2 cellular contexts compared by ENCODE assay signal in the genomic region with DNA sequence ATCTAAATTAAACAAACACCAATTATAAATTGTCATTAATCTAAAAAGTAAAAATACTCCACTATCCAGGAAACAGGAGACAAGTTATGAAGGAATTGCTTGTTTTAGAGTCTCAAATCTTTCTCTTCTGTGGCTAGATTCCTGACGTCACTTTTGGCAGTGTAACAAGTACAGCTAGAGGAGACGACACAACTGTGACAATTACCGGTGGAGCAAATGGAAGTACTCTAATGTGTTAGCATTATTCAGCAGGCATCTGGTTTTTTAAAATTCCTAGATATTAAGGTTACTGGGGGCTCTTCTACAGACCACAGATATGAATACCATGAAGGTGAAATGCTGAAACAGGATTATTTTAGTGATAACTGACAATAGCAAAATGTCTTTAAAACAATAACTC.
TF ChIP-seq lines count a peak whose summit lies in the region.

No MANE protein-coding gene starts in this region.

TF ChIP-seq in SK-N-SH, 30 proteins besides CTCF, POLR2A, EP300 and RAD21:
- no peak for TF ChIP-seq EZH2phosphoT487 (IDR thresholded peaks at IDR 0.05; ENCODE audit: borderline replicate concordance, low read depth)
- peak; percentile 6 for TF ChIP-seq CHD2 (IDR thresholded peaks at IDR 0.05; ENCODE audit: low read length, partially characterized antibody)
- TF ChIP-seq RCOR1 (IDR thresholded peaks at IDR 0.05; ENCODE audit: low read length) = peak; percentile 37

TF ChIP-seq in SK-N-SH treated with all-trans-retinoic acid at 6 μM for 48 hours, 23 proteins besides CTCF, POLR2A, EP300 and RAD21:
- TF ChIP-seq ZNF565 (CRISPR knock-in tag; conservative IDR thresholded peaks at IDR 0.05; ENCODE audit: low read depth) = no peak
- TF ChIP-seq TCF4 (CRISPR knock-in tag; IDR thresholded peaks at IDR 0.05; ENCODE audit: borderline replicate concordance) = no peak
- TF ChIP-seq SNAI2 (CRISPR knock-in tag; IDR thresholded peaks at IDR 0.05) = no peak
- TF ChIP-seq, protein P1, sequence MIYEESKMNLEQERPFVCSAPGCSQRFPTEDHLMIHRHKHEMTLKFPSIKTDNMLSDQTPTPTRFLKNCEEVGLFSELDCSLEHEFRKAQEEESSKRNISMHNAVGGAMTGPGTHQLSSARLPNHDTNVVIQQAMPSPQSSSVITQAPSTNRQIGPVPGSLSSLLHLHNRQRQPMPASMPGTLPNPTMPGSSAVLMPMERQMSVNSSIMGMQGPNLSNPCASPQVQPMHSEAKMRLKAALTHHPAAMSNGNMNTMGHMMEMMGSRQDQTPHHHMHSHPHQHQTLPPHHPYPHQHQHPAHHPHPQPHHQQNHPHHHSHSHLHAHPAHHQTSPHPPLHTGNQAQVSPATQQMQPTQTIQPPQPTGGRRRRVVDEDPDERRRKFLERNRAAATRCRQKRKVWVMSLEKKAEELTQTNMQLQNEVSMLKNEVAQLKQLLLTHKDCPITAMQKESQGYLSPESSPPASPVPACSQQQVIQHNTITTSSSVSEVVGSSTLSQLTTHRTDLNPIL (CRISPR knock-in tag; IDR thresholded peaks at IDR 0.05; ENCODE audit: low read depth) = no peak
- no peak for TF ChIP-seq ESRRG (CRISPR knock-in tag; IDR thresholded peaks at IDR 0.05)
- no peak for TF ChIP-seq OSR1 (CRISPR knock-in tag; IDR thresholded peaks at IDR 0.05)
- no peak for TF ChIP-seq ZC3H10 (CRISPR knock-in tag; IDR thresholded peaks at IDR 0.05)
- no peak for TF ChIP-seq ARNTL (CRISPR knock-in tag; IDR thresholded peaks at IDR 0.05; ENCODE audit: borderline replicate concordance, low read depth)
- TF ChIP-seq BACH2 (CRISPR knock-in tag; IDR thresholded peaks at IDR 0.05; ENCODE audit: borderline replicate concordance) = no peak
- TF ChIP-seq, protein P2, sequence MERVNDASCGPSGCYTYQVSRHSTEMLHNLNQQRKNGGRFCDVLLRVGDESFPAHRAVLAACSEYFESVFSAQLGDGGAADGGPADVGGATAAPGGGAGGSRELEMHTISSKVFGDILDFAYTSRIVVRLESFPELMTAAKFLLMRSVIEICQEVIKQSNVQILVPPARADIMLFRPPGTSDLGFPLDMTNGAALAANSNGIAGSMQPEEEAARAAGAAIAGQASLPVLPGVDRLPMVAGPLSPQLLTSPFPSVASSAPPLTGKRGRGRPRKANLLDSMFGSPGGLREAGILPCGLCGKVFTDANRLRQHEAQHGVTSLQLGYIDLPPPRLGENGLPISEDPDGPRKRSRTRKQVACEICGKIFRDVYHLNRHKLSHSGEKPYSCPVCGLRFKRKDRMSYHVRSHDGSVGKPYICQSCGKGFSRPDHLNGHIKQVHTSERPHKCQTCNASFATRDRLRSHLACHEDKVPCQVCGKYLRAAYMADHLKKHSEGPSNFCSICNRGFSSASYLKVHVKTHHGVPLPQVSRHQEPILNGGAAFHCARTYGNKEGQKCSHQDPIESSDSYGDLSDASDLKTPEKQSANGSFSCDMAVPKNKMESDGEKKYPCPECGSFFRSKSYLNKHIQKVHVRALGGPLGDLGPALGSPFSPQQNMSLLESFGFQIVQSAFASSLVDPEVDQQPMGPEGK (CRISPR knock-in tag; IDR thresholded peaks at IDR 0.05; ENCODE audit: borderline replicate concordance) = no peak
- TF ChIP-seq TOX (CRISPR knock-in tag; IDR thresholded peaks at IDR 0.05; ENCODE audit: borderline replicate concordance) = no peak
